ENCODE assay signal across 8 cellular contexts in the genomic region with DNA sequence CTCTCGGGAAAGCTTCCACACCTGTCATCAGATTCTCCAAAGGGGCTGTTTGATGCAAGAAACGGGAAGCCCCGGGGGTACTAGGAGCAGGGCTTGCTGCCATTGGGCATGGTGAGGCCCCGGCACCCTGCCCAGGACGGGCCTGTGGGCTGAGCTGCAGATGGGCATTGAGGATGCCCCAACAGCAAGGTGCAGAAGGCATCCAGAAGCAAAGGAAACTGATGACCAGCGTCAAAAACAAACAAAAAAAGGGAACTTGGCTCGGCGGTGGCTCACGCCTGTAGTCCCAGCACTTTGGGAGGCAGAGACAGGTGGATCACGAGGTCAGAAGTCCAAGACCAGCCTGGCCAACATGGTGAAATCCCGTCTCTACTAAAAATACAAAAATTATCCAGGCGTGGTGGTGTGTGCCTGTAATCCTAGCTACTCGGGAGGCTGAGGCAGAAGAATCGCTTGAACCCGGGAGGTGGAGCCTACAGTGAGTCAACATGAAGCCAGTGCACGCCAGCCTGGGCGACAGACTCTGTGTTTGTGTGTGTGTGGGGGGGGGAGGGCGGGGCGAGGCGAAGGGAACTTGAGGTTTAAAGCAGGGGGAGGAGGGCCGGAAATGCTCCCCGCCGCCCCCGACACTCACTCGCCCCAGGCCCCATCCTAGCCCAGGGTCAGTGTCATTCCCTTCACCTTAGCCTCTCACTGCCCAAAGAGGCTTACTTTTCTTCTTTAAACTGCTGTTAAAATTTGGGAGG. TPM values are rescaled to one million over a fixed set of nuclear protein-coding genes. Genes with fewer than 3 reads are reported as not detected.
DNase-seq lines count a peak whose midpoint lies in the region; ATAC-seq and TF ChIP-seq lines count a peak whose summit lies in the region.

No MANE protein-coding gene starts in this region.

- no peak overlapping the region for H2AFZ ChIP-seq in osteoblast (ENCODE audit: low read length)

- peak overlapping the region; percentile 5 to 54 for H3K9ac ChIP-seq in duodenal mucosa (ENCODE audit: low read depth in 1 of 2, low read length in 2 of 2)

- H3K4me1 ChIP-seq in duodenal mucosa (ENCODE audit: control insufficient read depth in 1 of 2, insufficient read depth in 2 of 2, low read length in 2 of 2) (peaks cover 10 to 42% of the 10 kb centered on the region in 2 donors), osteoblast (ENCODE audit: insufficient read depth, low read length) (peaks cover 8% of the 10 kb centered on the region), urinary bladder (ENCODE audit: insufficient read depth) (peaks cover 3% of the 10 kb centered on the region)

- DNase-seq in HL-60 (ENCODE audit: low read depth in 1 of 2, low spot score in 1 of 2) (peak in 1 of 2 experiments; percentile 87), osteoblast (ENCODE audit: insufficient read length, low spot score, missing footprints) (peak; percentile 80), hepatic stellate cell (ENCODE audit: low spot score) (no peak)
- DNase-seq in activated CD4-positive, alpha-beta T cell treated with anti-CD3 and anti-CD28 coated beads for 1 hour: peak; percentile 65

- H3K79me2 ChIP-seq in osteoblast (ENCODE audit: insufficient read depth, low read length): no peaks in the 10 kb centered on the region

- H3K4me3 ChIP-seq in HL-60 (replicated peaks; ENCODE audit: insufficient read depth, low read length): peak overlapping the region; percentile 30
- H3K4me3 ChIP-seq in duodenal mucosa (ENCODE audit: low read depth in 1 of 2, low read length in 2 of 2): peak overlapping the region; percentile 52 to 62
- H3K4me3 ChIP-seq in osteoblast (ENCODE audit: insufficient read depth, low read length): peak overlapping the region; percentile 49
- peak overlapping the region; percentile 60 for H3K4me3 ChIP-seq in urinary bladder (ENCODE audit: low read depth, low read length)

- H3K27ac ChIP-seq in HL-60 (replicated peaks) (peak overlapping the region; percentile 95), duodenal mucosa (ENCODE audit: low read depth, low read length) (peak overlapping the region; percentile 62), osteoblast (ENCODE audit: low read depth, low read length) (no peak overlapping the region), urinary bladder (ENCODE audit: low read depth) (peak overlapping the region; percentile 3)

- ATAC-seq in GM21825 (IDR thresholded peaks at IDR 0.05; ENCODE audit: unreplicated experiment) (no peak), HG03095 (IDR thresholded peaks at IDR 0.05; ENCODE audit: unreplicated experiment) (no peak)

- WGBS in urinary bladder: 76% methylated on average over 25 of the region's 25 CpGs

- TF ChIP-seq CTCF in HL-60 (IDR thresholded peaks at IDR 0.05; ENCODE audit: insufficient read depth, low read length): no peak
- no peak for TF ChIP-seq CTCF in osteoblast (IDR thresholded peaks at IDR 0.05; ENCODE audit: extremely low read depth, low read depth, low read length)

- H3K36me3 ChIP-seq in duodenal mucosa (ENCODE audit: control insufficient read depth in 1 of 2, insufficient read depth in 2 of 2, low read length in 2 of 2): peaks cover 14 to 26% of the 10 kb centered on the region in 2 donors
- peaks cover 11% of the 10 kb centered on the region for H3K36me3 ChIP-seq in osteoblast (ENCODE audit: insufficient read depth, low read length)
- no peaks in the 10 kb centered on the region for H3K36me3 ChIP-seq in urinary bladder (ENCODE audit: insufficient read depth)

- peak overlapping the region; percentile 57 for H3K4me2 ChIP-seq in osteoblast (ENCODE audit: insufficient read depth, low read length)

- H4K20me1 ChIP-seq in osteoblast (ENCODE audit: insufficient read depth, low read length): peaks cover 11% of the 10 kb centered on the region

- H3K9me3 ChIP-seq in duodenal mucosa (ENCODE audit: control insufficient read depth in 1 of 2, low read length in 2 of 2) (no peaks in the 10 kb centered on the region), osteoblast (ENCODE audit: low read depth, low read length) (no peaks in the 10 kb centered on the region)

- H3K27me3 ChIP-seq in HL-60 (ENCODE audit: insufficient read depth, poor library complexity, severe bottlenecking): no peaks in the 10 kb centered on the region
- no peaks in the 10 kb centered on the region for H3K27me3 ChIP-seq in duodenal mucosa (ENCODE audit: control insufficient read depth in 1 of 2, insufficient read depth in 2 of 2, low read length in 2 of 2)
- H3K27me3 ChIP-seq in osteoblast (ENCODE audit: insufficient read depth, low read length): no peaks in the 10 kb centered on the region

RNA-seq across cellular contexts. Expression of a gene that starts 1.7 kb away (rescaled TPM):
- total RNA-seq in osteoblast (4.3 and 5.9 TPM in 2 replicates), urinary bladder (9.4 TPM)
- polyA plus RNA-seq in urinary bladder: 12.0 TPM

RNA-seq across cellular contexts. Expression of a gene that starts 39.9 kb away (rescaled TPM):
- total RNA-seq in osteoblast (29.7 and 35.4 TPM in 2 replicates), urinary bladder (41.7 TPM)
- polyA plus RNA-seq in urinary bladder: 24.9 TPM
